ENCODE assay signal across 36 cellular contexts in the genomic region with DNA sequence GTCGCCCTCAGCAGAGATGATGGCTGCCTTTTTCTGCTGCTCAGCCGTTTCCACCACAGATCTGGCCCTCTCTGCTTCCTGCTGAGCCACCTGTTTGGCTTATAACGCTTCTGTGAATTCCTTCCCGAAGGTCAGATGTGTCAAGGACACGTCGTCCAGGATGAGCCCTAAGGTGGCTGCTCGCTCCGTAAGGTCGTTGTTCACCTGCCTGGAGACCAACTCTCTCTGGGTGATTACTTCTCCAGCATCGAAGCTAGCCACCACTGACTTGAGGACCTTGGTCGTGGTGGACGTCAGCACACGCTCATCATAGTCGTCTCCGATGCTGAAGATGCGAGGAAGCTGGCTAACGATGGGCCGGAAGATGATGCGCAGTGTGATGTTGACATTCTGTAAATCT. TPM values are rescaled to one million over a fixed set of nuclear protein-coding genes. Genes with fewer than 3 reads are reported as not detected.
"Had no signal": no experiment of that assay in that cellular context is flagged by ENCODE, and none has a peak within 500 bp of the region (broad histone marks: within the 10 kb centered on the region; RNA-seq: fewer than 3 reads in every experiment).

No MANE protein-coding gene starts in this region.

- H3K27ac ChIP-seq: esophagus muscularis mucosa, foreskin keratinocyte, heart left ventricle, parathyroid adenoma, psoas muscle, uterus, WERI-Rb-1 had no signal

- H3K79me2 ChIP-seq: parathyroid adenoma had no signal

- H3K9ac ChIP-seq: parathyroid adenoma had no signal

- DNase-seq: activated CD4-positive, alpha-beta T cell treated with anti-CD3 and anti-CD28 coated beads for 48 hours; activated CD4-positive, alpha-beta T cell treated with anti-CD3 and anti-CD28 coated beads, Interleukin-2, amount 50 U/mL, for 48 hours; activated CD8-positive, alpha-beta memory T cell treated with anti-CD3 and anti-CD28 coated beads for 24 hours; activated effector memory CD4-positive, alpha-beta T cell treated with Interleukin-2 at 50 U/mL for 16 hours; activated naive CD4-positive, alpha-beta T cell treated with Interleukin-2 at 50 U/mL for 16 hours; anterior cingulate cortex; dermis blood vessel endothelial cell; effector CD4-positive, alpha-beta T cell; foreskin keratinocyte; heart left ventricle; hypothalamus; immature natural killer cell; naive B cell; nucleus accumbens; psoas muscle; stimulated activated CD4-positive, alpha-beta T cell treated with anti-CD3 and anti-CD28 coated beads, Interleukin-1b, Interleukin-23, amount 100 ng/mL, for 48 hours; stimulated activated CD4-positive, alpha-beta T cell treated with anti-CD3 and anti-CD28 coated beads, Interleukin-4, amount 100 ng/mL, for 4 hours; stimulated activated CD8-positive, alpha-beta memory T cell treated with anti-CD3 and anti-CD28 coated beads, Interleukin-4, amount 100 ng/mL, for 48 hours; stimulated activated naive CD8-positive, alpha-beta T cell treated with anti-CD3 and anti-CD28 coated beads, Interleukin-15, amount 100 ng/mL, for 72 hours; substantia nigra; T-helper 9 cell; uterus; WERI-Rb-1 had no signal

- H3K9me3 ChIP-seq: esophagus muscularis mucosa, heart left ventricle, psoas muscle, uterus had no signal

- H3K36me3 ChIP-seq: esophagus muscularis mucosa, heart left ventricle, uterus, WERI-Rb-1 had no signal

- H2AFZ ChIP-seq: parathyroid adenoma had no signal

- FAIRE-seq: colon, TTC549 had no signal

- H3K27me3 ChIP-seq: uterus had no signal

- H3K4me3 ChIP-seq: esophagus muscularis mucosa, heart left ventricle, psoas muscle, smooth muscle cell, uterus had no signal

- ATAC-seq: activated CD4-positive, CD25-positive, alpha-beta regulatory T cell treated with anti-CD3 and anti-CD28 coated beads, Interleukin-2, amount 50 U/mL, for 24 hours; foreskin keratinocyte; heart left ventricle; psoas muscle; stimulated activated memory B cell treated with anti-CD40 and anti-IgM and Interleukin-4, amounts not matched to agents 10 μg/mL and 1 μg/mL and 100 μg/mL, for 72 hours; stimulated activated naive CD8-positive, alpha-beta T cell treated with anti-CD3 and anti-CD28 coated beads, Interleukin-15, amount 100 ng/mL, for 72 hours had no signal

- H3K4me2 ChIP-seq: smooth muscle cell had no signal

- H3K4me1 ChIP-seq: esophagus muscularis mucosa, foreskin keratinocyte, heart left ventricle, parathyroid adenoma, uterus had no signal

RNA-seq across cellular contexts. Expression of a gene that starts 14.4 kb away (rescaled TPM):
- total RNA-seq: dermis blood vessel endothelial cell had no signal

RNA-seq across cellular contexts. Expression of a gene that starts 34.1 kb away (rescaled TPM):
- total RNA-seq: dermis blood vessel endothelial cell, esophagus muscularis mucosa, foreskin keratinocyte, heart left ventricle, kidney epithelial cell, lower leg skin, mesothelial cell of epicardium, psoas muscle, smooth muscle cell, uterus had no signal
- polyA plus RNA-seq: adipose tissue, foreskin keratinocyte, heart left ventricle, immature natural killer cell, neural cell, smooth muscle cell, thymus had no signal
